Comparison of ENCODE assay signal across 25 cellular contexts in genomic region chr12:3032770-3033537, GRCh38. TPM values are rescaled to one million over a fixed set of nuclear protein-coding genes. Genes with fewer than 3 reads are reported as not detected.
DNase-seq lines count a peak whose midpoint lies in the region; ATAC-seq and TF ChIP-seq lines count a peak whose summit lies in the region.
"Had no signal": no experiment of that assay in that cellular context is flagged by ENCODE, and none has a peak within 500 bp of the region (broad histone marks: within the 10 kb centered on the region; RNA-seq: fewer than 3 reads in every experiment).

No MANE protein-coding gene starts in this region.

- H2BK15ac ChIP-seq in neuronal stem cell (ENCODE audit: low read length): no peak overlapping the region

- H3K27me3 Mint-ChIP-seq in effector memory CD8-positive, alpha-beta T cell: peaks cover 34 to 57% of the 10 kb centered on the region in 2 donors

- H2BK12ac ChIP-seq in neuronal stem cell (ENCODE audit: low read length): no peak overlapping the region

- no peak overlapping the region for H3K27ac Mint-ChIP-seq in effector memory CD8-positive, alpha-beta T cell
- H3K27ac Mint-ChIP-seq: activated CD8-positive, alpha-beta T cell treated with anti-CD3 and anti-CD28 coated beads, Interleukin-2, amount 10 ng/mL, durations not matched to agents 7 days and 5 days; activated naive CD4-positive, alpha-beta T cell treated with anti-CD3 and anti-CD28 coated beads for 36 hours; B cell; immature natural killer cell had no signal

- H3K4me1 Mint-ChIP-seq in effector memory CD8-positive, alpha-beta T cell (ENCODE audit: low read depth in 2 of 2): no peaks in the 10 kb centered on the region
- H3K4me1 Mint-ChIP-seq: B cell; immature natural killer cell; naive thymus-derived CD8-positive, alpha-beta T cell had no signal

- WGBS in neuronal stem cell (ENCODE audit: extremely low coverage in 2 of 2, insufficient read length in 2 of 2, insufficient replicate concordance in 1 of 2), 2 donors: no CpG with 5 or more reads among the region's 27 CpGs
- 84% methylated on average over 26 to 27 of the region's 27 CpGs for WGBS in aorta, 2 donors

- H3K27ac ChIP-seq in cardiac muscle cell: peak overlapping the region; percentile 13
- H3K27ac ChIP-seq in neuronal stem cell (replicated peaks; ENCODE audit: low read length): no peak overlapping the region
- no peak overlapping the region for H3K27ac ChIP-seq in aorta (ENCODE audit: low read depth in 1 of 2, low read length in 2 of 2)

- H3K4me2 ChIP-seq in neuronal stem cell (ENCODE audit: insufficient read depth, low read length, poor library complexity, severe bottlenecking): no peak overlapping the region

- H2AFZ ChIP-seq in neuronal stem cell (ENCODE audit: low read length): peak overlapping the region; percentile 27

- no peak overlapping the region for H2BK5ac ChIP-seq in neuronal stem cell (ENCODE audit: low read length)

- no peak overlapping the region for H3K4me3 ChIP-seq in cardiac muscle cell
- H3K4me3 ChIP-seq in neuronal stem cell (ENCODE audit: low read length in 2 of 2): no peak overlapping the region
- no peak overlapping the region for H3K4me3 ChIP-seq in aorta (ENCODE audit: low read length in 2 of 2)
- H3K4me3 ChIP-seq: lung, spleen had no signal

- no peaks in the 10 kb centered on the region for H3K36me3 ChIP-seq in cardiac muscle cell
- H3K36me3 ChIP-seq in neuronal stem cell (replicated peaks in 1 of 2; ENCODE audit: control insufficient read depth in 2 of 2, insufficient read depth in 2 of 2, low read length in 2 of 2): peaks cover 8 to 38% of the 10 kb centered on the region in 2 donors
- no peaks in the 10 kb centered on the region for H3K36me3 ChIP-seq in aorta (ENCODE audit: control insufficient read depth in 1 of 2, insufficient read depth in 2 of 2, low read length in 1 of 2)

- no peak overlapping the region for H3K23ac ChIP-seq in neuronal stem cell (ENCODE audit: low read depth, low read length, poor library complexity)

- H3K18ac ChIP-seq in neuronal stem cell (ENCODE audit: low read length): peak overlapping the region; percentile 27

- intact Hi-C loops in cardiac septum (cut with DNase I): no loop called here
- intact Hi-C loops in left ventricle myocardium superior (cut with micrococcal nuclease): no loop called here
- intact Hi-C loops in aorta (cut with DNase I): loop anchor here in 1 of 2 donors (10.0 kb wide), 1 partner anchor 148 kb away; no protein-coding TSS in a partner anchor

- no peaks in the 10 kb centered on the region for H3K9me3 Mint-ChIP-seq in effector memory CD8-positive, alpha-beta T cell
- H3K9me3 Mint-ChIP-seq: activated naive CD4-positive, alpha-beta T cell treated with anti-CD3 and anti-CD28 coated beads for 36 hours; immature natural killer cell; naive thymus-derived CD8-positive, alpha-beta T cell had no signal

- no peak overlapping the region for H3K4ac ChIP-seq in neuronal stem cell (ENCODE audit: low read length)

- TF ChIP-seq CTCF in cardiac muscle cell (IDR thresholded peaks at IDR 0.05; ENCODE audit: low read depth, low read length): no peak

- H4K91ac ChIP-seq in neuronal stem cell (ENCODE audit: low read depth, low read length, poor library complexity): no peak overlapping the region

- no peak overlapping the region for H4K8ac ChIP-seq in neuronal stem cell (ENCODE audit: low read depth, low read length)

- peak overlapping the region; percentile 9 for H3K14ac ChIP-seq in neuronal stem cell (ENCODE audit: low read length)

- no peaks in the 10 kb centered on the region for H3K36me3 Mint-ChIP-seq in effector memory CD8-positive, alpha-beta T cell (ENCODE audit: insufficient read depth)
- H3K36me3 Mint-ChIP-seq: immature natural killer cell; naive thymus-derived CD8-positive, alpha-beta T cell had no signal

- ATAC-seq in left ventricle myocardium superior (peak; percentile 17), aorta (ENCODE audit: low FRiP score) (peak; percentile 39)
- ATAC-seq in effector memory CD8-positive, alpha-beta T cell (replicated peaks): no peak
- ATAC-seq: activated CD8-positive, alpha-beta T cell treated with anti-CD3 and anti-CD28 coated beads, Interleukin-2, amount 10 ng/mL, durations not matched to agents 7 days and 5 days; naive thymus-derived CD8-positive, alpha-beta T cell had no signal

- H3K4me3 Mint-ChIP-seq in effector memory CD8-positive, alpha-beta T cell: no peak overlapping the region
- H3K4me3 Mint-ChIP-seq: activated CD8-positive, alpha-beta T cell treated with anti-CD3 and anti-CD28 coated beads, Interleukin-2, amount 10 ng/mL, durations not matched to agents 7 days and 5 days; activated naive CD4-positive, alpha-beta T cell treated with anti-CD3 and anti-CD28 coated beads for 36 hours; B cell; immature natural killer cell; naive thymus-derived CD8-positive, alpha-beta T cell had no signal

- H3K9me3 ChIP-seq in cardiac muscle cell (ENCODE audit: low read depth) (no peaks in the 10 kb centered on the region), neuronal stem cell (replicated peaks in 1 of 2; ENCODE audit: control insufficient read depth in 2 of 2, insufficient read depth in 1 of 2, low read depth in 1 of 2, low read length in 2 of 2) (no peaks in the 10 kb centered on the region), aorta (ENCODE audit: control insufficient read depth, low read length) (no peaks in the 10 kb centered on the region)
- H3K9me3 ChIP-seq: spleen had no signal

- H3K79me1 ChIP-seq in neuronal stem cell (ENCODE audit: low read depth, low read length): no peaks in the 10 kb centered on the region

- H2BK120ac ChIP-seq in neuronal stem cell (ENCODE audit: low read depth, low read length): no peak overlapping the region

- DNase-seq in cardiac muscle cell (ENCODE audit: low read depth in 1 of 2, low spot score in 1 of 2) (peak in 1 of 2 donors; percentile 31), cardiac septum (ENCODE audit: low spot score) (no peak), left ventricle myocardium superior (no peak), neuronal stem cell (ENCODE audit: low spot score) (no peak), aorta (peak; percentile 32 to 74), NAMALWA (ENCODE audit: low spot score) (no peak), SK-N-DZ (ENCODE audit: low spot score) (no peak)
- DNase-seq in effector memory CD8-positive, alpha-beta T cell: no peak
- DNase-seq: 8988T; activated CD4-positive, CD25-positive, alpha-beta regulatory T cell treated with anti-CD3 and anti-CD28 coated beads, Interleukin-2, amount 50 U/mL, for 72 hours; activated CD8-positive, alpha-beta T cell treated with anti-CD3 and anti-CD28 coated beads, Interleukin-2, amount 10 ng/mL, durations not matched to agents 7 days and 5 days; activated naive CD4-positive, alpha-beta T cell treated with anti-CD3 and anti-CD28 coated beads for 36 hours; activated T-cell treated with anti-CD3 and anti-CD28 coated beads, Interleukin-2, amount 50 U/mL, for 1 hour; DND-41; immature natural killer cell; Kasumi-1; NCI-H1092 treated with DMSO at 0.1 percent for 48 hours; NCI-H2081 treated with DMSO at 0.1 percent for 48 hours; NCI-H446 treated with DMSO at 0.1 percent for 48 hours; RPMI8226; spleen; stimulated activated CD4-positive, alpha-beta T cell treated with anti-CD3 and anti-CD28 coated beads, Interleukin-4, amount 100 ng/mL, for 4 hours had no signal

- H2AK5ac ChIP-seq in neuronal stem cell (ENCODE audit: low read depth, low read length): peak overlapping the region; percentile 21

- H3K4me1 ChIP-seq in cardiac muscle cell (ENCODE audit: low read depth) (peaks cover 13% of the 10 kb centered on the region), neuronal stem cell (ENCODE audit: control insufficient read depth in 2 of 2, insufficient read depth in 1 of 2, low read depth in 1 of 2, low read length in 2 of 2) (peaks cover 15 to 25% of the 10 kb centered on the region in 2 donors), aorta (ENCODE audit: control insufficient read depth in 1 of 2, insufficient read depth in 2 of 2, low read length in 2 of 2) (no peaks in the 10 kb centered on the region)

- H3K27me3 ChIP-seq in cardiac muscle cell: no peaks in the 10 kb centered on the region
- no peaks in the 10 kb centered on the region for H3K27me3 ChIP-seq in neuronal stem cell (ENCODE audit: control insufficient read depth in 3 of 3, insufficient read depth in 3 of 3, low read depth in 1 of 3, low read length in 3 of 3)
- no peaks in the 10 kb centered on the region for H3K27me3 ChIP-seq in aorta (ENCODE audit: control insufficient read depth in 1 of 2, insufficient read depth in 2 of 2, low read length in 1 of 2)

- peak overlapping the region; percentile 30 for H3K9ac ChIP-seq in neuronal stem cell (ENCODE audit: low read depth, low read length, poor library complexity)

RNA-seq across cellular contexts. Expression of gene TSPAN9, which starts 44.2 kb away (rescaled TPM):
- total RNA-seq in cardiac muscle cell: 153 and 199 TPM in 2 replicates
- 13.3 and 17.9 TPM in 2 replicates for polyA plus RNA-seq in cardiac muscle cell
- 299 TPM for total RNA-seq in cardiac septum
- total RNA-seq in left ventricle myocardium superior: 159 TPM
- 12.5 TPM for polyA plus RNA-seq in neuronal stem cell (2013, experiment 1 of 2)
- 12.5 TPM for polyA plus RNA-seq in neuronal stem cell (2013, experiment 2 of 2)
- 10 to 100 TPM; 43.5 to 50.6 TPM for total RNA-seq in aorta
- polyA plus RNA-seq in aorta: 10 to 100 TPM in 1 of 2 donors, 1 to 10 TPM in 1; 7.1 to 27.4 TPM
- 19.9 and 23.4 TPM in 2 replicates for polyA plus RNA-seq in SK-N-DZ (2014; cell fraction: cytosol; rRNA removed)
- 34.1 and 38.4 TPM in 2 replicates for polyA plus RNA-seq in SK-N-DZ (2014; cell fraction: nucleus; rRNA removed)
- total RNA-seq: activated CD8-positive, alpha-beta T cell treated with anti-CD3 and anti-CD28 coated beads, Interleukin-2, amount 10 ng/mL, durations not matched to agents 7 days and 5 days had no signal
- polyA plus RNA-seq: naive thymus-derived CD8-positive, alpha-beta T cell had no signal

Comparison
In these comparisons a context has a peak if more than half of its experiments do, and no peak if none do; other contexts are left out.
1. DNase-seq: peak in aorta (2 of 2); none in cardiac septum (single experiment), left ventricle myocardium superior (single experiment), neuronal stem cell (single experiment), NAMALWA (single experiment), SK-N-DZ (single experiment) and effector memory CD8-positive, alpha-beta T cell (0 of 3).